9 cellular contexts compared by ENCODE assay signal in genomic region chr18:49250819-49251388, GRCh38.
A peak's percentile ranks its signal among the peaks of the same experiment; 100 is the strongest.
DNase-seq lines count a peak whose midpoint lies in the region; ATAC-seq and TF ChIP-seq lines count a peak whose summit lies in the region.
"Had no signal": no experiment of that assay in that cellular context is flagged by ENCODE, and none has a peak within 500 bp of the region (broad histone marks: within the 10 kb centered on the region; RNA-seq: fewer than 3 reads in every experiment).

No MANE protein-coding gene starts in this region.

- intact Hi-C loops in left colon (cut with DNase I, micrococcal nuclease) (no loop called here), posterior vena cava (cut with DNase I) (no loop called here)

- ATAC-seq in left colon (peak; percentile 60), HG02571 (IDR thresholded peaks at IDR 0.05; ENCODE audit: unreplicated experiment) (no peak), GM21529 (IDR thresholded peaks at IDR 0.05; ENCODE audit: unreplicated experiment) (no peak)
- ATAC-seq in naive thymus-derived CD8-positive, alpha-beta T cell = no peak

- CTCF ChIA-PET in BJ (lab: Yijun Ruan, JAX) = interaction anchor here (0.8 to 3.0 kb wide), 4 partner anchors 148 to 167 kb away, joined by 3 to 13 read pairs (median 4); no protein-coding TSS in a partner anchor

- H3K9me3 ChIP-seq in WERI-Rb-1 (ENCODE audit: severe bottlenecking) = no peaks in the 10 kb centered on the region
- H3K9me3 ChIP-seq: thoracic aorta had no signal

- POLR2A ChIA-PET in BJ (lab: Charles Lee) = no interaction called here
- POLR2A ChIA-PET in naive thymus-derived CD8-positive, alpha-beta T cell (lab: Charles Lee) = no interaction called here

- no peak for DNase-seq in BJ (ENCODE audit: low read depth)
- DNase-seq in HFF-Myc (ENCODE audit: extremely low read depth, low read depth) = no peak
- DNase-seq in WERI-Rb-1 = peak; percentile 38
- DNase-seq in left colon = no peak
- no peak for DNase-seq in naive thymus-derived CD8-positive, alpha-beta T cell
- no peak for DNase-seq in posterior vena cava (ENCODE audit: low spot score)

- no peak overlapping the region for H3K4me3 Mint-ChIP-seq in naive thymus-derived CD8-positive, alpha-beta T cell

- H3K4me3 ChIP-seq in BJ (ENCODE audit: low read depth, low read length) = no peak overlapping the region
- no peak overlapping the region for H3K4me3 ChIP-seq in HFF-Myc (replicated peaks; ENCODE audit: low read depth, low read length)
- H3K4me3 ChIP-seq in WERI-Rb-1 (ENCODE audit: low read depth, low read length) = no peak overlapping the region
- H3K4me3 ChIP-seq: thoracic aorta had no signal

- peak overlapping the region in 1 of 10 donors; percentile 67 for H3K27ac Mint-ChIP-seq in naive thymus-derived CD8-positive, alpha-beta T cell

- no peaks in the 10 kb centered on the region for H3K27me3 Mint-ChIP-seq in naive thymus-derived CD8-positive, alpha-beta T cell

- H3K36me3 Mint-ChIP-seq in naive thymus-derived CD8-positive, alpha-beta T cell = peaks cover 15 to 68% (median 33%) of the 10 kb centered on the region in 3 donors

- TF ChIP-seq CTCF in BJ (IDR thresholded peaks at IDR 0.05; ENCODE audit: insufficient read depth, low read depth, low read length) = peak; percentile 55
- peak; percentile 43 for TF ChIP-seq CTCF in HFF-Myc (IDR thresholded peaks at IDR 0.05; ENCODE audit: low read depth, low read length, missing control alignments)
- peak; percentile 72 for TF ChIP-seq CTCF in WERI-Rb-1 (IDR thresholded peaks at IDR 0.05; ENCODE audit: low read depth, low read length)

- no peaks in the 10 kb centered on the region for H3K36me3 ChIP-seq in BJ (ENCODE audit: control insufficient read depth, insufficient read depth, low read length)
- H3K36me3 ChIP-seq in WERI-Rb-1 = no peaks in the 10 kb centered on the region; the same call in 1 of the 2 replicates
- H3K36me3 ChIP-seq: thoracic aorta had no signal

- H3K4me1 Mint-ChIP-seq in naive thymus-derived CD8-positive, alpha-beta T cell = peaks cover 0 to 5% (median 2%) of the 10 kb centered on the region in 4 donors

- H3K9me3 Mint-ChIP-seq in naive thymus-derived CD8-positive, alpha-beta T cell = no peaks in the 10 kb centered on the region

- no peaks in the 10 kb centered on the region for H3K27me3 ChIP-seq in BJ (ENCODE audit: control insufficient read depth, insufficient read depth, low read length)
- no peaks in the 10 kb centered on the region for H3K27me3 ChIP-seq in WERI-Rb-1 (ENCODE audit: insufficient read depth, low read depth, severe bottlenecking)

- peak overlapping the region; percentile 6; the same call in 1 of the 2 replicates for H3K27ac ChIP-seq in WERI-Rb-1
- H3K27ac ChIP-seq: thoracic aorta had no signal
